8 cellular contexts compared by ENCODE assay signal in genomic region chr3:71585126-71585525, GRCh38. TPM values are rescaled to one million over a fixed set of nuclear protein-coding genes. Genes with fewer than 3 reads are reported as not detected.
DNase-seq lines count a peak whose midpoint lies in the region; ATAC-seq and TF ChIP-seq lines count a peak whose summit lies in the region.

No MANE protein-coding gene starts in this region.

- no peak overlapping the region for H2BK15ac ChIP-seq in mesenchymal stem cell (ENCODE audit: low read depth, poor library complexity, severe bottlenecking)

- no peak for TF ChIP-seq CTCF in 22Rv1 (IDR thresholded peaks at IDR 0.05)
- TF ChIP-seq CTCF in HFFc6 (IDR thresholded peaks at IDR 0.05): no peak

- H3K27ac ChIP-seq in 22Rv1 (peak overlapping the region; percentile 83), mesenchymal stem cell (ENCODE audit: low read length, poor library complexity, severe bottlenecking) (peak overlapping the region; percentile 71)

- H2BK5ac ChIP-seq in mesenchymal stem cell (ENCODE audit: low read depth, low read length, poor library complexity, severe bottlenecking): no peak overlapping the region

- no peak for ATAC-seq in activated naive CD8-positive, alpha-beta T cell treated with anti-CD3 and anti-CD28 coated beads, Interleukin-2, amount 50 U/mL, for 24 hours

- H3K4me1 ChIP-seq in mesenchymal stem cell (ENCODE audit: control insufficient read depth, insufficient read depth, low read depth, low read length): peaks cover 3% of the 10 kb centered on the region

- peak overlapping the region; percentile 56 for H3K4me2 ChIP-seq in mesenchymal stem cell (ENCODE audit: low read length, poor library complexity, severe bottlenecking)

- no peak for DNase-seq in HFFc6
- no peak for DNase-seq in activated naive CD8-positive, alpha-beta T cell treated with anti-CD3 and anti-CD28 coated beads, Interleukin-2, amount 50 U/mL, for 24 hours
- no peak for DNase-seq in mesenchymal stem cell
- no peak for DNase-seq in NK-92 (lab: John Stamatoyannopoulos, UW; ENCODE audit: unreplicated experiment)
- DNase-seq in ureter (ENCODE audit: low spot score): no peak
- no peak for DNase-seq in AG08395 (ENCODE audit: low spot score)
- no peak for DNase-seq in COR-L47 (lab: John Stamatoyannopoulos, UW)

- no peaks in the 10 kb centered on the region for H3K9me3 Mint-ChIP-seq in HFFc6
- no peaks in the 10 kb centered on the region for H3K9me3 Mint-ChIP-seq in activated naive CD8-positive, alpha-beta T cell treated with anti-CD3 and anti-CD28 coated beads, Interleukin-2, amount 50 U/mL, for 24 hours

- peak overlapping the region; percentile 89 for H3K27ac Mint-ChIP-seq in HFFc6
- H3K27ac Mint-ChIP-seq in activated naive CD8-positive, alpha-beta T cell treated with anti-CD3 and anti-CD28 coated beads, Interleukin-2, amount 50 U/mL, for 24 hours: peak overlapping the region; percentile 96

- peak overlapping the region in 1 of 2 experiments; percentile 81 for H3K4me3 ChIP-seq in mesenchymal stem cell (ENCODE audit: insufficient read depth in 1 of 2, low read depth in 1 of 2, low read length in 2 of 2)

- H2BK120ac ChIP-seq in mesenchymal stem cell (ENCODE audit: low read depth, low read length): no peak overlapping the region

- no peaks in the 10 kb centered on the region for H3K36me3 Mint-ChIP-seq in HFFc6 (ENCODE audit: low read depth)
- peaks cover 8% of the 10 kb centered on the region for H3K36me3 Mint-ChIP-seq in activated naive CD8-positive, alpha-beta T cell treated with anti-CD3 and anti-CD28 coated beads, Interleukin-2, amount 50 U/mL, for 24 hours (ENCODE audit: low read depth)

- H2BK12ac ChIP-seq in mesenchymal stem cell (ENCODE audit: low read length in 2 of 2): no peak overlapping the region

- no peaks in the 10 kb centered on the region for H3K27me3 ChIP-seq in mesenchymal stem cell (ENCODE audit: control insufficient read depth in 1 of 2, insufficient read depth in 1 of 2, low read length in 2 of 2)

- H3K23ac ChIP-seq in mesenchymal stem cell (ENCODE audit: low read length in 2 of 2): no peak overlapping the region

- H3K4ac ChIP-seq in mesenchymal stem cell (ENCODE audit: low read depth in 1 of 2, low read length in 2 of 2): no peak overlapping the region

- peaks cover 52% of the 10 kb centered on the region for H3K4me1 Mint-ChIP-seq in HFFc6 (ENCODE audit: low read depth)
- H3K4me1 Mint-ChIP-seq in activated naive CD8-positive, alpha-beta T cell treated with anti-CD3 and anti-CD28 coated beads, Interleukin-2, amount 50 U/mL, for 24 hours: peaks cover 52% of the 10 kb centered on the region

- no peaks in the 10 kb centered on the region; the same call in 1 of the 2 replicates for H3K27me3 Mint-ChIP-seq in HFFc6 (ENCODE audit: insufficient read depth)
- no peaks in the 10 kb centered on the region for H3K27me3 Mint-ChIP-seq in activated naive CD8-positive, alpha-beta T cell treated with anti-CD3 and anti-CD28 coated beads, Interleukin-2, amount 50 U/mL, for 24 hours

- H4K91ac ChIP-seq in mesenchymal stem cell (ENCODE audit: low read length): no peak overlapping the region

- no peak overlapping the region for H3K18ac ChIP-seq in mesenchymal stem cell (ENCODE audit: low read depth in 1 of 2, low read length in 2 of 2)

- H3K9me3 ChIP-seq in mesenchymal stem cell (ENCODE audit: control insufficient read depth, low read length): no peaks in the 10 kb centered on the region

- peak overlapping the region; percentile 77 for H3K9ac ChIP-seq in mesenchymal stem cell (ENCODE audit: low read length)

- H3K4me3 Mint-ChIP-seq in HFFc6: peak overlapping the region; percentile 91
- H3K4me3 Mint-ChIP-seq in activated naive CD8-positive, alpha-beta T cell treated with anti-CD3 and anti-CD28 coated beads, Interleukin-2, amount 50 U/mL, for 24 hours: peak overlapping the region; percentile 92

- H3K36me3 ChIP-seq in mesenchymal stem cell (ENCODE audit: control insufficient read depth in 1 of 2, insufficient read depth in 2 of 2, low read depth in 1 of 2, low read length in 2 of 2): no peaks in the 10 kb centered on the region

- no peak overlapping the region for H3K14ac ChIP-seq in mesenchymal stem cell (ENCODE audit: low read length in 2 of 2)

- H4K8ac ChIP-seq in mesenchymal stem cell (ENCODE audit: low read length): no peak overlapping the region

- H3K79me1 ChIP-seq in mesenchymal stem cell (replicated peaks; ENCODE audit: low read length, poor library complexity, severe bottlenecking): peaks cover 3% of the 10 kb centered on the region

- H2AFZ ChIP-seq in mesenchymal stem cell (ENCODE audit: low read depth, low read length): no peak overlapping the region

- no peak overlapping the region for H2AK5ac ChIP-seq in mesenchymal stem cell (ENCODE audit: low read length, severe bottlenecking)

- 53% methylated on average over 3 of the region's 5 CpGs for WGBS in mesenchymal stem cell

RNA-seq across cellular contexts. Expression of gene FOXP1, which starts 1.6 kb away (rescaled TPM):
- total RNA-seq in HFFc6 (2021; fragmentation: NEBNext Ultra II Directional; extraction: Animal tissue kit (Norgen Biotek cat#: 25700)): 10 to 100 TPM; 32.2 to 59.3 (median 52.0) TPM
- 34.2 TPM for polyA plus RNA-seq in mesenchymal stem cell (2013, experiment 1 of 2)
- polyA plus RNA-seq in mesenchymal stem cell (2013, experiment 2 of 2): 34.5 TPM
- total RNA-seq in ureter: 179 TPM
